In genomic region chr17:72730091-72730490, GRCh38 we compare ENCODE assay signal across 1 cellular context.
TF ChIP-seq lines count a peak whose summit lies in the region.

No MANE protein-coding gene starts in this region.

TF ChIP-seq in K562, 482 proteins besides CTCF, POLR2A, EP300 and RAD21 (continued from another document and continues in another):
- no peak for TF ChIP-seq MAX (CRISPR knock-in tag; IDR thresholded peaks at IDR 0.05)
- no peak for TF ChIP-seq RBM14 (IDR thresholded peaks at IDR 0.05; ENCODE audit: borderline replicate concordance, insufficient read depth, low read depth, low read length)
- TF ChIP-seq CBFA2T2 (conservative IDR thresholded peaks at IDR 0.05) = no peak
- no peak for TF ChIP-seq RBM39 (optimal IDR thresholded peaks at IDR 0.05; ENCODE audit: low read depth, low read length)
- TF ChIP-seq CREM (IDR thresholded peaks at IDR 0.05; ENCODE audit: low read depth) = peak; percentile 54
- no peak for TF ChIP-seq SIRT6 (IDR thresholded peaks at IDR 0.05; ENCODE audit: low read depth, low read length)
- TF ChIP-seq BRCA1 (IDR thresholded peaks at IDR 0.05) = no peak
- no peak for TF ChIP-seq BRCA1 (CRISPR knock-in tag; IDR thresholded peaks at IDR 0.05)
- TF ChIP-seq ZNF408 (CRISPR knock-in tag; IDR thresholded peaks at IDR 0.05; ENCODE audit: low read depth) = no peak
- no peak for TF ChIP-seq PHF21A (IDR thresholded peaks at IDR 0.05; ENCODE audit: borderline replicate concordance, low read depth)
- no peak for TF ChIP-seq KLF16 (IDR thresholded peaks at IDR 0.05)
- TF ChIP-seq NONO (IDR thresholded peaks at IDR 0.05; ENCODE audit: low read depth in 2 of 2, low read length in 1 of 2) = no peak
- TF ChIP-seq ATF7 (IDR thresholded peaks at IDR 0.05) = peak; percentile 90
- TF ChIP-seq CTBP1 (IDR thresholded peaks at IDR 0.05; ENCODE audit: borderline replicate concordance) = peak; percentile 68
- no peak for TF ChIP-seq ID3 (CRISPR knock-in tag; IDR thresholded peaks at IDR 0.05)
- no peak; the same call in none of the 2 replicates for TF ChIP-seq ID3 (tag; IDR thresholded peaks at IDR 0.05)
- no peak for TF ChIP-seq ETS2 (tag; IDR thresholded peaks at IDR 0.05; ENCODE audit: borderline replicate concordance, poor library complexity, severe bottlenecking)
- no peak for TF ChIP-seq LARP7 (IDR thresholded peaks at IDR 0.05)
- TF ChIP-seq SAFB (IDR thresholded peaks at IDR 0.05; ENCODE audit: borderline replicate concordance, low read depth, low read length) = no peak
- TF ChIP-seq JUND (IDR thresholded peaks at IDR 0.05; ENCODE audit: borderline replicate concordance, low read depth, low read length) = peak; percentile 77
- peak; percentile 85 for TF ChIP-seq JUND (tag; IDR thresholded peaks at IDR 0.05; ENCODE audit: borderline replicate concordance, low read depth, low read length)
- TF ChIP-seq, protein P1, sequence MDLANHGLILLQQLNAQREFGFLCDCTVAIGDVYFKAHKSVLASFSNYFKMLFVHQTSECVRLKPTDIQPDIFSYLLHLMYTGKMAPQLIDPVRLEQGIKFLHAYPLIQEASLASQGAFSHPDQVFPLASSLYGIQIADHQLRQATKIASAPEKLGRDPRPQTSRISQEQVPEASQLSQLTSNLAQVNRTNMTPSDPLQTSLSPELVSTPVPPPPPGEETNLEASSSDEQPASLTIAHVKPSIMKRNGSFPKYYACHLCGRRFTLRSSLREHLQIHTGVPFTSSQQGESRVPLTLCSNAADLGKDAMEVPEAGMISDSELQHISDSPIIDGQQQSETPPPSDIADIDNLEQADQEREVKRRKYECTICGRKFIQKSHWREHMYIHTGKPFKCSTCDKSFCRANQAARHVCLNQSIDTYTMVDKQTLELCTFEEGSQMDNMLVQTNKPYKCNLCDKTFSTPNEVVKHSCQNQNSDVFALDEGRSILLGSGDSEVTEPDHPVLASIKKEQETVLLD (IDR thresholded peaks at IDR 0.05) = no peak
- TF ChIP-seq ARID1B (IDR thresholded peaks at IDR 0.05) = 0 out of 2 replicates have a peak, but pooled peaks have one; percentile 21
- TF ChIP-seq DEAF1 (CRISPR knock-in tag; IDR thresholded peaks at IDR 0.05) = no peak
- no peak for TF ChIP-seq GATAD2A (IDR thresholded peaks at IDR 0.05)
- TF ChIP-seq MECOM (CRISPR knock-in tag; IDR thresholded peaks at IDR 0.05) = no peak
- TF ChIP-seq ZNF444 (CRISPR knock-in tag; IDR thresholded peaks at IDR 0.05) = no peak
- TF ChIP-seq LCOR (CRISPR knock-in tag; IDR thresholded peaks at IDR 0.05) = no peak
- TF ChIP-seq FOXP1 (CRISPR knock-in tag; IDR thresholded peaks at IDR 0.05) = no peak
- no peak for TF ChIP-seq POLR3G (IDR thresholded peaks at IDR 0.05; ENCODE audit: extremely low read depth, insufficient read length, insufficient replicate concordance)
- TF ChIP-seq ZFP91 (CRISPR knock-in tag; IDR thresholded peaks at IDR 0.05) = no peak
- TF ChIP-seq RBM15 (IDR thresholded peaks at IDR 0.05; ENCODE audit: insufficient read depth, low read length) = no peak
- TF ChIP-seq RBBP5 (IDR thresholded peaks at IDR 0.05; ENCODE audit: borderline replicate concordance, insufficient read depth, low read length, poor library complexity, severe bottlenecking) = no peak
- no peak for TF ChIP-seq ZNF384 (IDR thresholded peaks at IDR 0.05; ENCODE audit: low read depth, low read length)
- no peak for TF ChIP-seq ZNF445 (CRISPR knock-in tag; IDR thresholded peaks at IDR 0.05; ENCODE audit: low read depth)
- no peak for TF ChIP-seq U2AF2 (optimal IDR thresholded peaks at IDR 0.05; ENCODE audit: low read depth, low read length)
- TF ChIP-seq, protein P2, sequence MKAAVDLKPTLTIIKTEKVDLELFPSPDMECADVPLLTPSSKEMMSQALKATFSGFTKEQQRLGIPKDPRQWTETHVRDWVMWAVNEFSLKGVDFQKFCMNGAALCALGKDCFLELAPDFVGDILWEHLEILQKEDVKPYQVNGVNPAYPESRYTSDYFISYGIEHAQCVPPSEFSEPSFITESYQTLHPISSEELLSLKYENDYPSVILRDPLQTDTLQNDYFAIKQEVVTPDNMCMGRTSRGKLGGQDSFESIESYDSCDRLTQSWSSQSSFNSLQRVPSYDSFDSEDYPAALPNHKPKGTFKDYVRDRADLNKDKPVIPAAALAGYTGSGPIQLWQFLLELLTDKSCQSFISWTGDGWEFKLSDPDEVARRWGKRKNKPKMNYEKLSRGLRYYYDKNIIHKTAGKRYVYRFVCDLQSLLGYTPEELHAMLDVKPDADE (conservative IDR thresholded peaks at IDR 0.05; ENCODE audit: control insufficient read depth, low read depth, low read length) = no peak
- no peak for TF ChIP-seq HMG20A (CRISPR knock-in tag; conservative IDR thresholded peaks at IDR 0.05)
- no peak for TF ChIP-seq C11orf30 (IDR thresholded peaks at IDR 0.05; ENCODE audit: low read depth)
- no peak for TF ChIP-seq ZNF717 (CRISPR knock-in tag; IDR thresholded peaks at IDR 0.05)
- TF ChIP-seq SRSF1 (IDR thresholded peaks at IDR 0.05; ENCODE audit: low read depth, low read length) = no peak
- no peak for TF ChIP-seq YY1 (IDR thresholded peaks at IDR 0.05; ENCODE audit: borderline replicate concordance in 1 of 3, control insufficient read depth in 1 of 3, extremely low read depth in 1 of 3, insufficient read depth in 3 of 3, insufficient read length in 1 of 3, insufficient replicate concordance in 2 of 3, low read depth in 1 of 3, low read length in 2 of 3)
- TF ChIP-seq, protein P3, sequence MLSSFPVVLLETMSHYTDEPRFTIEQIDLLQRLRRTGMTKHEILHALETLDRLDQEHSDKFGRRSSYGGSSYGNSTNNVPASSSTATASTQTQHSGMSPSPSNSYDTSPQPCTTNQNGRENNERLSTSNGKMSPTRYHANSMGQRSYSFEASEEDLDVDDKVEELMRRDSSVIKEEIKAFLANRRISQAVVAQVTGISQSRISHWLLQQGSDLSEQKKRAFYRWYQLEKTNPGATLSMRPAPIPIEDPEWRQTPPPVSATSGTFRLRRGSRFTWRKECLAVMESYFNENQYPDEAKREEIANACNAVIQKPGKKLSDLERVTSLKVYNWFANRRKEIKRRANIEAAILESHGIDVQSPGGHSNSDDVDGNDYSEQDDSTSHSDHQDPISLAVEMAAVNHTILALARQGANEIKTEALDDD (IDR thresholded peaks at IDR 0.05) = no peak
- no peak for TF ChIP-seq TSHZ1 (CRISPR knock-in tag; IDR thresholded peaks at IDR 0.05)
- no peak for TF ChIP-seq ARHGAP35 (IDR thresholded peaks at IDR 0.05; ENCODE audit: partially characterized antibody)
- no peak for TF ChIP-seq ZNF282 (CRISPR knock-in tag; IDR thresholded peaks at IDR 0.05)
- TF ChIP-seq MLX (CRISPR knock-in tag; conservative IDR thresholded peaks at IDR 0.05) = no peak
- TF ChIP-seq, protein P4, sequence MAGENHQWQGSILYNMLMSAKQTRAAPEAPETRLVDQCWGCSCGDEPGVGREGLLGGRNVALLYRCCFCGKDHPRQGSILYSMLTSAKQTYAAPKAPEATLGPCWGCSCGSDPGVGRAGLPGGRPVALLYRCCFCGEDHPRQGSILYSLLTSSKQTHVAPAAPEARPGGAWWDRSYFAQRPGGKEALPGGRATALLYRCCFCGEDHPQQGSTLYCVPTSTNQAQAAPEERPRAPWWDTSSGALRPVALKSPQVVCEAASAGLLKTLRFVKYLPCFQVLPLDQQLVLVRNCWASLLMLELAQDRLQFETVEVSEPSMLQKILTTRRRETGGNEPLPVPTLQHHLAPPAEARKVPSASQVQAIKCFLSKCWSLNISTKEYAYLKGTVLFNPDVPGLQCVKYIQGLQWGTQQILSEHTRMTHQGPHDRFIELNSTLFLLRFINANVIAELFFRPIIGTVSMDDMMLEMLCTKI (IDR thresholded peaks at IDR 0.05; ENCODE audit: partially characterized antibody) = no peak
- TF ChIP-seq ZNF830 (CRISPR knock-in tag; IDR thresholded peaks at IDR 0.05) = no peak
- no peak for TF ChIP-seq CLOCK (CRISPR knock-in tag; IDR thresholded peaks at IDR 0.05; ENCODE audit: borderline replicate concordance)
- TF ChIP-seq RFX1 (IDR thresholded peaks at IDR 0.05) = peak; percentile 78
- no peak for TF ChIP-seq KLF6 (CRISPR knock-in tag; IDR thresholded peaks at IDR 0.05; ENCODE audit: borderline replicate concordance)
- no peak for TF ChIP-seq MCM2 (IDR thresholded peaks at IDR 0.05; ENCODE audit: low read depth)
